In the genomic region with DNA sequence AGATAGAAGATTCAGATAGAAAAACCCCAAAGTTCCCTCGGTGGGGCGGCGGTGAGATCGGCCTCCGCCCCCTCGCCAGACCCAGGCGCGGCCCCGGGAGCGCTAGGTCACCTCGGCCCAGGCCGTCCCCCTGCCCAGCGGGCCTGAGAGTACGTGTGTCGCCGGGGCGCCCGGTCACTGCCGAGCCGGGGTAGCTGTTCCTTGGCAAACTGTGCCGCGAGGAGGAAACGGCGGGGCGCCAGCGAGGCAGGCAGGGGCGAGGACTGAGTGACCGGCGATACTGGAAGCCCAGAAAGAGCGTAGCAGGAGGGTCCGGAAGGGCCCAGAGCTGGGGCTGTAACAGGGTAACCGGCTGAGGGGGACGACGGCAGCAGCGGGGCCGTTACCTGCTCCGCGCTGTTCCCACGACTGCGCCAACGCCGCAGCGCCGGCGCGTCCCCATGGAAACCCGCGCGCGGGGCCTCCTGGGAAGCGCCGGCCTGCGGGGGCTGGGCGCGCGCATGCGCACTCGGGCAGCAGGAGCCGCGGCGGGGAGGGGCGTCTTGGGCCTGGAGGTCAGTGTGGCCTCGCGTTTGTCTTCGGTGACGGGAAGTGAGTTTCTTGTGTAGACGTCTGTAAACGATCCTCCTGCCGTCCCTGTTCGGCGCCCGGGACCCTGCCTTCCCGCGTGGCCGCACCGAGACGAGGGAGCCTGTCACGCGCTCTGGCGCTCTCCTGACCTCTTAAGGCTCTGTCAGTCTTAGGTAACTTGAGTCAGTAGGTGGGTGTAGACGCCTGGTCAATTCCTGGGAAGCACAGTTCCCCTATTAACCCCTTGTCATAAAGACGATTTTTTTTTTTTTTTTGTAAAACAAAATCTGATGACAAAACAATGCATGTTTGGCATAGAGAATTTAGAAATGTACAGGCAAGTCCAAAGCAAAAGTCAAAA, we compare ENCODE assay signal across 1 cellular context.
A peak's percentile ranks its signal among the peaks of the same experiment; 100 is the strongest.
TF ChIP-seq lines count a peak whose summit lies in the region.

A gene (minus strand): TSS at position 440 of the 931 bp plus-strand sequence. CDS start 17,285 bp downstream, outside the sequence.

TF ChIP-seq in K562, 482 proteins besides CTCF, POLR2A, EP300 and RAD21 (continued from another document and continues in another):
- TF ChIP-seq, protein P1, sequence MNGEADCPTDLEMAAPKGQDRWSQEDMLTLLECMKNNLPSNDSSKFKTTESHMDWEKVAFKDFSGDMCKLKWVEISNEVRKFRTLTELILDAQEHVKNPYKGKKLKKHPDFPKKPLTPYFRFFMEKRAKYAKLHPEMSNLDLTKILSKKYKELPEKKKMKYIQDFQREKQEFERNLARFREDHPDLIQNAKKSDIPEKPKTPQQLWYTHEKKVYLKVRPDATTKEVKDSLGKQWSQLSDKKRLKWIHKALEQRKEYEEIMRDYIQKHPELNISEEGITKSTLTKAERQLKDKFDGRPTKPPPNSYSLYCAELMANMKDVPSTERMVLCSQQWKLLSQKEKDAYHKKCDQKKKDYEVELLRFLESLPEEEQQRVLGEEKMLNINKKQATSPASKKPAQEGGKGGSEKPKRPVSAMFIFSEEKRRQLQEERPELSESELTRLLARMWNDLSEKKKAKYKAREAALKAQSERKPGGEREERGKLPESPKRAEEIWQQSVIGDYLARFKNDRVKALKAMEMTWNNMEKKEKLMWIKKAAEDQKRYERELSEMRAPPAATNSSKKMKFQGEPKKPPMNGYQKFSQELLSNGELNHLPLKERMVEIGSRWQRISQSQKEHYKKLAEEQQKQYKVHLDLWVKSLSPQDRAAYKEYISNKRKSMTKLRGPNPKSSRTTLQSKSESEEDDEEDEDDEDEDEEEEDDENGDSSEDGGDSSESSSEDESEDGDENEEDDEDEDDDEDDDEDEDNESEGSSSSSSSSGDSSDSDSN (IDR thresholded peaks at IDR 0.05; ENCODE audit: borderline replicate concordance in 1 of 2, low read depth in 2 of 2, low read length in 2 of 2): peak in 1 of 2 experiments; percentile 50; a peak in 1 of 4 replicates
- TF ChIP-seq KAT8 (IDR thresholded peaks at IDR 0.05; ENCODE audit: low read depth): no peak
- no peak for TF ChIP-seq CHCHD3 (CRISPR knock-in tag; IDR thresholded peaks at IDR 0.05)
- TF ChIP-seq ZBTB7A (IDR thresholded peaks at IDR 0.05; ENCODE audit: borderline replicate concordance, control insufficient read depth, low read depth, low read length): peak; percentile 73; the same call in 1 of the 2 replicates
- TF ChIP-seq MTA2 (IDR thresholded peaks at IDR 0.05; ENCODE audit: low read depth): no peak
- TF ChIP-seq PHF8 (IDR thresholded peaks at IDR 0.05; ENCODE audit: borderline replicate concordance, low read length): peak; percentile 90; the same call in 1 of the 2 replicates
- TF ChIP-seq ZNF79 (CRISPR knock-in tag; IDR thresholded peaks at IDR 0.05; ENCODE audit: low read depth): no peak
- TF ChIP-seq, protein P2, sequence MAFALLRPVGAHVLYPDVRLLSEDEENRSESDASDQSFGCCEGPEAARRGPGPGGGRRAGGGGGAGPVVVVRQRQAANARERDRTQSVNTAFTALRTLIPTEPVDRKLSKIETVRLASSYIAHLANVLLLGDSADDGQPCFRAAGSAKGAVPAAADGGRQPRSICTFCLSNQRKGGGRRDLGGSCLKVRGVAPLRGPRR (CRISPR knock-in tag; IDR thresholded peaks at IDR 0.05): peak; percentile 83
- TF ChIP-seq, protein P3, sequence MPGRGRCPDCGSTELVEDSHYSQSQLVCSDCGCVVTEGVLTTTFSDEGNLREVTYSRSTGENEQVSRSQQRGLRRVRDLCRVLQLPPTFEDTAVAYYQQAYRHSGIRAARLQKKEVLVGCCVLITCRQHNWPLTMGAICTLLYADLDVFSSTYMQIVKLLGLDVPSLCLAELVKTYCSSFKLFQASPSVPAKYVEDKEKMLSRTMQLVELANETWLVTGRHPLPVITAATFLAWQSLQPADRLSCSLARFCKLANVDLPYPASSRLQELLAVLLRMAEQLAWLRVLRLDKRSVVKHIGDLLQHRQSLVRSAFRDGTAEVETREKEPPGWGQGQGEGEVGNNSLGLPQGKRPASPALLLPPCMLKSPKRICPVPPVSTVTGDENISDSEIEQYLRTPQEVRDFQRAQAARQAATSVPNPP (IDR thresholded peaks at IDR 0.05; ENCODE audit: borderline replicate concordance, insufficient read depth, insufficient read length): no peak
- 0 out of 2 replicates have a peak, but pooled peaks have one; percentile 39 for TF ChIP-seq ZNF668 (CRISPR knock-in tag; IDR thresholded peaks at IDR 0.05)
- TF ChIP-seq ZNF3 (CRISPR knock-in tag; IDR thresholded peaks at IDR 0.05): no peak
- no peak for TF ChIP-seq DACH1 (IDR thresholded peaks at IDR 0.05; ENCODE audit: partially characterized antibody)
- TF ChIP-seq EP400 (IDR thresholded peaks at IDR 0.05): peak; percentile 92
- TF ChIP-seq, protein P4, sequence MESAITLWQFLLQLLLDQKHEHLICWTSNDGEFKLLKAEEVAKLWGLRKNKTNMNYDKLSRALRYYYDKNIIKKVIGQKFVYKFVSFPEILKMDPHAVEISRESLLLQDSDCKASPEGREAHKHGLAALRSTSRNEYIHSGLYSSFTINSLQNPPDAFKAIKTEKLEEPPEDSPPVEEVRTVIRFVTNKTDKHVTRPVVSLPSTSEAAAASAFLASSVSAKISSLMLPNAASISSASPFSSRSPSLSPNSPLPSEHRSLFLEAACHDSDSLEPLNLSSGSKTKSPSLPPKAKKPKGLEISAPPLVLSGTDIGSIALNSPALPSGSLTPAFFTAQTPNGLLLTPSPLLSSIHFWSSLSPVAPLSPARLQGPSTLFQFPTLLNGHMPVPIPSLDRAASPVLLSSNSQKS (CRISPR knock-in tag; IDR thresholded peaks at IDR 0.05): no peak
- no peak for TF ChIP-seq ARHGAP35 (IDR thresholded peaks at IDR 0.05; ENCODE audit: partially characterized antibody)
- TF ChIP-seq, protein P5, sequence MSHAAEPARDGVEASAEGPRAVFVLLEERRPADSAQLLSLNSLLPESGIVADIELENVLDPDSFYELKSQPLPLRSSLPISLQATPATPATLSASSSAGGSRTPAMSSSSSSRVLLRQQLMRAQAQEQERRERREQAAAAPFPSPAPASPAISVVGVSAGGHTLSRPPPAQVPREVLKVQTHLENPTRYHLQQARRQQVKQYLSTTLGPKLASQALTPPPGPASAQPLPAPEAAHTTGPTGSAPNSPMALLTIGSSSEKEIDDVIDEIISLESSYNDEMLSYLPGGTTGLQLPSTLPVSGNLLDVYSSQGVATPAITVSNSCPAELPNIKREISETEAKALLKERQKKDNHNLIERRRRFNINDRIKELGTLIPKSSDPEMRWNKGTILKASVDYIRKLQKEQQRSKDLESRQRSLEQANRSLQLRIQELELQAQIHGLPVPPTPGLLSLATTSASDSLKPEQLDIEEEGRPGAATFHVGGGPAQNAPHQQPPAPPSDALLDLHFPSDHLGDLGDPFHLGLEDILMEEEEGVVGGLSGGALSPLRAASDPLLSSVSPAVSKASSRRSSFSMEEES (CRISPR knock-in tag; IDR thresholded peaks at IDR 0.05): peak; percentile 36; the same call in 1 of the 2 replicates
- TF ChIP-seq, protein P6, sequence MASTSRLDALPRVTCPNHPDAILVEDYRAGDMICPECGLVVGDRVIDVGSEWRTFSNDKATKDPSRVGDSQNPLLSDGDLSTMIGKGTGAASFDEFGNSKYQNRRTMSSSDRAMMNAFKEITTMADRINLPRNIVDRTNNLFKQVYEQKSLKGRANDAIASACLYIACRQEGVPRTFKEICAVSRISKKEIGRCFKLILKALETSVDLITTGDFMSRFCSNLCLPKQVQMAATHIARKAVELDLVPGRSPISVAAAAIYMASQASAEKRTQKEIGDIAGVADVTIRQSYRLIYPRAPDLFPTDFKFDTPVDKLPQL (IDR thresholded peaks at IDR 0.05; ENCODE audit: extremely low read depth, insufficient read length): no peak
- no peak for TF ChIP-seq ZNF507 (tag; conservative IDR thresholded peaks at IDR 0.05)
- TF ChIP-seq ETV5 (CRISPR knock-in tag; IDR thresholded peaks at IDR 0.05; ENCODE audit: low read depth): no peak
- TF ChIP-seq CBFB (CRISPR knock-in tag; IDR thresholded peaks at IDR 0.05): no peak
- TF ChIP-seq ZC3H8 (IDR thresholded peaks at IDR 0.05): no peak
- TF ChIP-seq, protein P7, sequence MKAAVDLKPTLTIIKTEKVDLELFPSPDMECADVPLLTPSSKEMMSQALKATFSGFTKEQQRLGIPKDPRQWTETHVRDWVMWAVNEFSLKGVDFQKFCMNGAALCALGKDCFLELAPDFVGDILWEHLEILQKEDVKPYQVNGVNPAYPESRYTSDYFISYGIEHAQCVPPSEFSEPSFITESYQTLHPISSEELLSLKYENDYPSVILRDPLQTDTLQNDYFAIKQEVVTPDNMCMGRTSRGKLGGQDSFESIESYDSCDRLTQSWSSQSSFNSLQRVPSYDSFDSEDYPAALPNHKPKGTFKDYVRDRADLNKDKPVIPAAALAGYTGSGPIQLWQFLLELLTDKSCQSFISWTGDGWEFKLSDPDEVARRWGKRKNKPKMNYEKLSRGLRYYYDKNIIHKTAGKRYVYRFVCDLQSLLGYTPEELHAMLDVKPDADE (conservative IDR thresholded peaks at IDR 0.05; ENCODE audit: control insufficient read depth, low read depth, low read length): peak; percentile 86
- TF ChIP-seq PYGO2 (tag; IDR thresholded peaks at IDR 0.05): no peak
- TF ChIP-seq ZNF347 (CRISPR knock-in tag; IDR thresholded peaks at IDR 0.05; ENCODE audit: low read depth): no peak
- TF ChIP-seq, protein P8, sequence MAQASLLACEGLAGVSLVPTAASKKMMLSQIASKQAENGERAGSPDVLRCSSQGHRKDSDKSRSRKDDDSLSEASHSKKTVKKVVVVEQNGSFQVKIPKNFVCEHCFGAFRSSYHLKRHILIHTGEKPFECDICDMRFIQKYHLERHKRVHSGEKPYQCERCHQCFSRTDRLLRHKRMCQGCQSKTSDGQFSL (CRISPR knock-in tag; IDR thresholded peaks at IDR 0.05): peak; percentile 52; the same call in 1 of the 2 replicates
- TF ChIP-seq, protein P8 (tag; IDR thresholded peaks at IDR 0.05): 0 out of 4 replicates have a peak, but pooled peaks of 1 of the 2 experiments have one; percentile 26
- no peak for TF ChIP-seq ZNF232 (CRISPR knock-in tag; IDR thresholded peaks at IDR 0.05)
- TF ChIP-seq, protein P9, sequence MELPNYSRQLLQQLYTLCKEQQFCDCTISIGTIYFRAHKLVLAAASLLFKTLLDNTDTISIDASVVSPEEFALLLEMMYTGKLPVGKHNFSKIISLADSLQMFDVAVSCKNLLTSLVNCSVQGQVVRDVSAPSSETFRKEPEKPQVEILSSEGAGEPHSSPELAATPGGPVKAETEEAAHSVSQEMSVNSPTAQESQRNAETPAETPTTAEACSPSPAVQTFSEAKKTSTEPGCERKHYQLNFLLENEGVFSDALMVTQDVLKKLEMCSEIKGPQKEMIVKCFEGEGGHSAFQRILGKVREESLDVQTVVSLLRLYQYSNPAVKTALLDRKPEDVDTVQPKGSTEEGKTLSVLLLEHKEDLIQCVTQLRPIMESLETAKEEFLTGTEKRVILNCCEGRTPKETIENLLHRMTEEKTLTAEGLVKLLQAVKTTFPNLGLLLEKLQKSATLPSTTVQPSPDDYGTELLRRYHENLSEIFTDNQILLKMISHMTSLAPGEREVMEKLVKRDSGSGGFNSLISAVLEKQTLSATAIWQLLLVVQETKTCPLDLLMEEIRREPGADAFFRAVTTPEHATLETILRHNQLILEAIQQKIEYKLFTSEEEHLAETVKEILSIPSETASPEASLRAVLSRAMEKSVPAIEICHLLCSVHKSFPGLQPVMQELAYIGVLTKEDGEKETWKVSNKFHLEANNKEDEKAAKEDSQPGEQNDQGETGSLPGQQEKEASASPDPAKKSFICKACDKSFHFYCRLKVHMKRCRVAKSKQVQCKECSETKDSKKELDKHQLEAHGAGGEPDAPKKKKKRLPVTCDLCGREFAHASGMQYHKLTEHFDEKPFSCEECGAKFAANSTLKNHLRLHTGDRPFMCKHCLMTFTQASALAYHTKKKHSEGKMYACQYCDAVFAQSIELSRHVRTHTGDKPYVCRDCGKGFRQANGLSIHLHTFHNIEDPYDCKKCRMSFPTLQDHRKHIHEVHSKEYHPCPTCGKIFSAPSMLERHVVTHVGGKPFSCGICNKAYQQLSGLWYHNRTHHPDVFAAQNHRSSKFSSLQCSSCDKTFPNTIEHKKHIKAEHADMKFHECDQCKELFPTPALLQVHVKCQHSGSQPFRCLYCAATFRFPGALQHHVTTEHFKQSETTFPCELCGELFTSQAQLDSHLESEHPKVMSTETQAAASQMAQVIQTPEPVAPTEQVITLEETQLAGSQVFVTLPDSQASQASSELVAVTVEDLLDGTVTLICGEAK (IDR thresholded peaks at IDR 0.05): no peak
- TF ChIP-seq, protein P9 (CRISPR knock-in tag; IDR thresholded peaks at IDR 0.05): no peak
- no peak for TF ChIP-seq THRAP3 (IDR thresholded peaks at IDR 0.05; ENCODE audit: borderline replicate concordance)
- TF ChIP-seq NR2F6 (CRISPR knock-in tag; IDR thresholded peaks at IDR 0.05): no peak
